24 cellular contexts compared by ENCODE assay signal in genomic region chr7:131080754-131081153, GRCh38.
DNase-seq lines count a peak whose midpoint lies in the region; ATAC-seq, FAIRE-seq and TF ChIP-seq lines count a peak whose summit lies in the region.
"Had no signal": no experiment of that assay in that cellular context is flagged by ENCODE, and none has a peak within 500 bp of the region (broad histone marks: within the 10 kb centered on the region; RNA-seq: fewer than 3 reads in every experiment).

No MANE protein-coding gene starts in this region.

- peak overlapping the region; percentile 34 for H3K4me3 ChIP-seq in CD4-positive, CD25-positive, alpha-beta regulatory T cell (ENCODE audit: low read depth, low read length)
- H3K4me3 ChIP-seq in dorsolateral prefrontal cortex (peak overlapping the region in 36 of 59 donors; percentile 0 to 49 (median 20)), neural progenitor cell (no peak overlapping the region)
- H3K4me3 ChIP-seq: HAP-1, PC-9, SJSA1 had no signal

- intact Hi-C loops in dorsolateral prefrontal cortex (cut with DNase I): no loop called here

- H3K4me1 Mint-ChIP-seq in CD4-positive, CD25-positive, alpha-beta regulatory T cell: peaks cover 37 to 55% (median 51%) of the 10 kb centered on the region in 4 donors
- H3K4me1 Mint-ChIP-seq in activated T-helper 17 cell treated with anti-CD3 and anti-CD28 coated beads, Interleukin-2, amount 50 U/mL, for 72 hours: peaks cover 36% of the 10 kb centered on the region
- peaks cover 47% of the 10 kb centered on the region for H3K4me1 Mint-ChIP-seq in stimulated activated effector memory CD8-positive, alpha-beta T cell treated with anti-CD3 and anti-CD28 coated beads, Interleukin-12 subunit alpha, Interleukin-12 subunit beta, amount 100 ng/mL, for 72 hours
- H3K4me1 Mint-ChIP-seq in neural progenitor cell: peaks cover 8% of the 10 kb centered on the region

- H3K27me3 ChIP-seq in CD4-positive, CD25-positive, alpha-beta regulatory T cell (ENCODE audit: control insufficient read depth, insufficient read depth, low read length): no peaks in the 10 kb centered on the region
- H3K27me3 ChIP-seq in dorsolateral prefrontal cortex (no peaks in the 10 kb centered on the region), neural progenitor cell (no peaks in the 10 kb centered on the region)
- H3K27me3 ChIP-seq: SJSA1 had no signal

- no peaks in the 10 kb centered on the region for H3F3A ChIP-seq in neural progenitor cell (ENCODE audit: low read depth)

- H3K79me2 ChIP-seq in neural progenitor cell (ENCODE audit: low read depth): no peaks in the 10 kb centered on the region

- H3K36me3 ChIP-seq in CD4-positive, CD25-positive, alpha-beta regulatory T cell (ENCODE audit: control insufficient read depth, insufficient read depth, low read length): peaks cover 51% of the 10 kb centered on the region
- no peaks in the 10 kb centered on the region for H3K36me3 ChIP-seq in neural progenitor cell
- H3K36me3 ChIP-seq: HAP-1, SJSA1 had no signal

- peaks cover 34% of the 10 kb centered on the region for H3K36me3 Mint-ChIP-seq in CD4-positive, CD25-positive, alpha-beta regulatory T cell
- H3K36me3 Mint-ChIP-seq in activated T-helper 17 cell treated with anti-CD3 and anti-CD28 coated beads, Interleukin-2, amount 50 U/mL, for 72 hours (ENCODE audit: low read depth): peaks cover 39% of the 10 kb centered on the region
- peaks cover 40% of the 10 kb centered on the region for H3K36me3 Mint-ChIP-seq in stimulated activated effector memory CD8-positive, alpha-beta T cell treated with anti-CD3 and anti-CD28 coated beads, Interleukin-12 subunit alpha, Interleukin-12 subunit beta, amount 100 ng/mL, for 72 hours
- H3K36me3 Mint-ChIP-seq in neural progenitor cell: no peaks in the 10 kb centered on the region

- H3K27ac ChIP-seq in CD4-positive, CD25-positive, alpha-beta regulatory T cell (ENCODE audit: insufficient read depth, low read length, poor library complexity, severe bottlenecking): no peak overlapping the region
- H3K27ac ChIP-seq in dorsolateral prefrontal cortex: peak overlapping the region in 58 of 59 donors; percentile 2 to 87 (median 70)
- no peak overlapping the region for H3K27ac ChIP-seq in neural progenitor cell
- H3K27ac ChIP-seq: KMS-11, PC-9, SJSA1 had no signal

- no peak overlapping the region for H3K9ac ChIP-seq in neural progenitor cell
- H3K9ac ChIP-seq: KMS-11 had no signal

- H3K4me1 ChIP-seq in CD4-positive, CD25-positive, alpha-beta regulatory T cell (ENCODE audit: control insufficient read depth, insufficient read depth, low read length, poor library complexity, severe bottlenecking): peaks cover 73% of the 10 kb centered on the region
- H3K4me1 ChIP-seq in neural progenitor cell: no peaks in the 10 kb centered on the region

- no peak for DNase-seq in CD4-positive, CD25-positive, alpha-beta regulatory T cell
- no peak for DNase-seq in dorsolateral prefrontal cortex
- no peak for DNase-seq in stimulated activated effector memory CD8-positive, alpha-beta T cell treated with anti-CD3 and anti-CD28 coated beads, Interleukin-12 subunit alpha, Interleukin-12 subunit beta, amount 100 ng/mL, for 72 hours (ENCODE audit: low spot score in 2 of 2)
- DNase-seq in neural progenitor cell (ENCODE audit: low spot score): no peak
- DNase-seq in NCI-H2171 treated with DMSO at 0.1 percent for 48 hours (lab: John Stamatoyannopoulos, UW): no peak
- DNase-seq in GM19239 (ENCODE audit: insufficient read length, low spot score): no peak
- DNase-seq: DMS153, DND-41, GOT3, IMR-90, NCI-H1092, NCI-H1417 treated with DMSO at 0.1 percent for 48 hours, NCI-H1694 treated with DMSO at 0.1 percent for 48 hours, NCI-H2081, NCI-H446, NCI-H524 treated with DMSO at 0.1 percent for 48 hours, NCI-H82, PC-9, Right ventricle myocardium superior had no signal

- no peaks in the 10 kb centered on the region for H4K20me1 ChIP-seq in neural progenitor cell (ENCODE audit: low read depth)

- no peak for FAIRE-seq in GM19239 (lab: Jason Lieb, UNC)
- FAIRE-seq: GM12892 had no signal

- H3K27ac Mint-ChIP-seq in CD4-positive, CD25-positive, alpha-beta regulatory T cell: no peak overlapping the region
- H3K27ac Mint-ChIP-seq in activated T-helper 17 cell treated with anti-CD3 and anti-CD28 coated beads, Interleukin-2, amount 50 U/mL, for 72 hours: no peak overlapping the region
- no peak overlapping the region for H3K27ac Mint-ChIP-seq in stimulated activated effector memory CD8-positive, alpha-beta T cell treated with anti-CD3 and anti-CD28 coated beads, Interleukin-12 subunit alpha, Interleukin-12 subunit beta, amount 100 ng/mL, for 72 hours
- no peak overlapping the region for H3K27ac Mint-ChIP-seq in neural progenitor cell

- TF ChIP-seq CTCF in dorsolateral prefrontal cortex (IDR thresholded peaks at IDR 0.05 in 54 of 56, conservative IDR thresholded peaks at IDR 0.05 in 2 of 56; ENCODE audit: low read depth in 1 of 56, partially characterized antibody in 56 of 56) (no peak), neural progenitor cell (IDR thresholded peaks at IDR 0.05) (no peak)

- no peak overlapping the region for H3K4me2 ChIP-seq in neural progenitor cell
- H3K4me2 ChIP-seq: KMS-11, PC-9 had no signal

- no peaks in the 10 kb centered on the region for H3K9me3 ChIP-seq in CD4-positive, CD25-positive, alpha-beta regulatory T cell (ENCODE audit: control insufficient read depth in 2 of 2, low read length in 2 of 2)
- no peaks in the 10 kb centered on the region for H3K9me3 ChIP-seq in neural progenitor cell (ENCODE audit: low read depth)
- H3K9me3 ChIP-seq: HAP-1, SJSA1 had no signal

- no peak overlapping the region for H2AFZ ChIP-seq in neural progenitor cell (replicated peaks)
- H2AFZ ChIP-seq: PC-9 had no signal

- no peaks in the 10 kb centered on the region for H3K9me3 Mint-ChIP-seq in CD4-positive, CD25-positive, alpha-beta regulatory T cell
- H3K9me3 Mint-ChIP-seq in activated T-helper 17 cell treated with anti-CD3 and anti-CD28 coated beads, Interleukin-2, amount 50 U/mL, for 72 hours: no peaks in the 10 kb centered on the region
- no peaks in the 10 kb centered on the region for H3K9me3 Mint-ChIP-seq in stimulated activated effector memory CD8-positive, alpha-beta T cell treated with anti-CD3 and anti-CD28 coated beads, Interleukin-12 subunit alpha, Interleukin-12 subunit beta, amount 100 ng/mL, for 72 hours
- no peaks in the 10 kb centered on the region for H3K9me3 Mint-ChIP-seq in neural progenitor cell

- H3K4me3 Mint-ChIP-seq in CD4-positive, CD25-positive, alpha-beta regulatory T cell: no peak overlapping the region
- H3K4me3 Mint-ChIP-seq in activated T-helper 17 cell treated with anti-CD3 and anti-CD28 coated beads, Interleukin-2, amount 50 U/mL, for 72 hours: no peak overlapping the region
- H3K4me3 Mint-ChIP-seq in stimulated activated effector memory CD8-positive, alpha-beta T cell treated with anti-CD3 and anti-CD28 coated beads, Interleukin-12 subunit alpha, Interleukin-12 subunit beta, amount 100 ng/mL, for 72 hours: no peak overlapping the region
- no peak overlapping the region for H3K4me3 Mint-ChIP-seq in neural progenitor cell

- no peak for ATAC-seq in CD4-positive, CD25-positive, alpha-beta regulatory T cell (ENCODE audit: low read depth in 2 of 2)
- peak; percentile 11 for ATAC-seq in activated T-helper 17 cell treated with anti-CD3 and anti-CD28 coated beads, Interleukin-2, amount 50 U/mL, for 72 hours (replicated peaks)
- ATAC-seq in stimulated activated effector memory CD8-positive, alpha-beta T cell treated with anti-CD3 and anti-CD28 coated beads, Interleukin-12 subunit alpha, Interleukin-12 subunit beta, amount 100 ng/mL, for 72 hours: peak; percentile 39

- H3K27me3 Mint-ChIP-seq in CD4-positive, CD25-positive, alpha-beta regulatory T cell: no peaks in the 10 kb centered on the region
- H3K27me3 Mint-ChIP-seq in activated T-helper 17 cell treated with anti-CD3 and anti-CD28 coated beads, Interleukin-2, amount 50 U/mL, for 72 hours: no peaks in the 10 kb centered on the region
- no peaks in the 10 kb centered on the region for H3K27me3 Mint-ChIP-seq in neural progenitor cell (ENCODE audit: insufficient read depth, low read depth)

Comparison
In these comparisons a context has a peak if more than half of its experiments do, and no peak if none do; other contexts are left out.
1. ATAC-seq: peak in activated T-helper 17 cell treated with anti-CD3 and anti-CD28 coated beads, Interleukin-2, amount 50 U/mL, for 72 hours (single experiment) and stimulated activated effector memory CD8-positive, alpha-beta T cell treated with anti-CD3 and anti-CD28 coated beads, Interleukin-12 subunit alpha, Interleukin-12 subunit beta, amount 100 ng/mL, for 72 hours (single experiment); none in CD4-positive, CD25-positive, alpha-beta regulatory T cell (0 of 2).
2. H3K27ac ChIP-seq: peak in dorsolateral prefrontal cortex (58 of 59); none in CD4-positive, CD25-positive, alpha-beta regulatory T cell (single experiment) and neural progenitor cell (single experiment).